Comparison of ENCODE assay signal across 1 cellular context in the genomic region with DNA sequence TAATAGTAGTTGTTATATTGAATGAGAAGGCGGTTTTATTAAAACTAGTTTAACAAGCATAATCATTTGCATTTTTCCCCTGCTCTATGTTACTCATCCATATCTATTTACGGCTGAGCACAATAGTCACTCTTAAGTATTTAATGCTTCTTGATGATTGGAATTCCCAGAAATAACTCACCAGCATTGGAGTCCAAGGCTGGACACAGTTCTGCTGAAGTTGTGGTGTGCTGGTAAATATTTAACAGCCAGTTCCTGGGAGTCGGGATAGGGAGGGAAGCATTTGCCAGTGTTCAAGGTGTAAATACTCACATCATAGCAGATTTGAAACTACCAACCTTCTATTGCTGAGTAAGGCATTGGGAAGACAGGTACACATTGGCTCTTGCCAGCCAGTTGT.
TF ChIP-seq lines count a peak whose summit lies in the region.

No MANE protein-coding gene starts in this region.

TF ChIP-seq in HepG2, 621 proteins besides CTCF, POLR2A, EP300 and RAD21 (continued from another document):
- TF ChIP-seq NFAT5 (CRISPR knock-in tag; IDR thresholded peaks at IDR 0.05) (no peak), SIN3A (IDR thresholded peaks at IDR 0.05; ENCODE audit: borderline replicate concordance, low read depth, low read length) (no peak), ZBTB46 (CRISPR knock-in tag; IDR thresholded peaks at IDR 0.05; ENCODE audit: borderline replicate concordance) (no peak), ZNF20 (CRISPR knock-in tag; IDR thresholded peaks at IDR 0.05) (no peak), ZFP90 (CRISPR knock-in tag; IDR thresholded peaks at IDR 0.05; ENCODE audit: borderline replicate concordance) (no peak)
- TF ChIP-seq, protein P1, sequence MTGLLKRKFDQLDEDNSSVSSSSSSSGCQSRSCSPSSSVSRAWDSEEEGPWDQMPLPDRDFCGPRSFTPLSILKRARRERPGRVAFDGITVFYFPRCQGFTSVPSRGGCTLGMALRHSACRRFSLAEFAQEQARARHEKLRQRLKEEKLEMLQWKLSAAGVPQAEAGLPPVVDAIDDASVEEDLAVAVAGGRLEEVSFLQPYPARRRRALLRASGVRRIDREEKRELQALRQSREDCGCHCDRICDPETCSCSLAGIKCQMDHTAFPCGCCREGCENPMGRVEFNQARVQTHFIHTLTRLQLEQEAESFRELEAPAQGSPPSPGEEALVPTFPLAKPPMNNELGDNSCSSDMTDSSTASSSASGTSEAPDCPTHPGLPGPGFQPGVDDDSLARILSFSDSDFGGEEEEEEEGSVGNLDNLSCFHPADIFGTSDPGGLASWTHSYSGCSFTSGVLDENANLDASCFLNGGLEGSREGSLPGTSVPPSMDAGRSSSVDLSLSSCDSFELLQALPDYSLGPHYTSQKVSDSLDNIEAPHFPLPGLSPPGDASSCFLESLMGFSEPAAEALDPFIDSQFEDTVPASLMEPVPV (CRISPR knock-in tag; IDR thresholded peaks at IDR 0.05): no peak
- TF ChIP-seq, protein P2, sequence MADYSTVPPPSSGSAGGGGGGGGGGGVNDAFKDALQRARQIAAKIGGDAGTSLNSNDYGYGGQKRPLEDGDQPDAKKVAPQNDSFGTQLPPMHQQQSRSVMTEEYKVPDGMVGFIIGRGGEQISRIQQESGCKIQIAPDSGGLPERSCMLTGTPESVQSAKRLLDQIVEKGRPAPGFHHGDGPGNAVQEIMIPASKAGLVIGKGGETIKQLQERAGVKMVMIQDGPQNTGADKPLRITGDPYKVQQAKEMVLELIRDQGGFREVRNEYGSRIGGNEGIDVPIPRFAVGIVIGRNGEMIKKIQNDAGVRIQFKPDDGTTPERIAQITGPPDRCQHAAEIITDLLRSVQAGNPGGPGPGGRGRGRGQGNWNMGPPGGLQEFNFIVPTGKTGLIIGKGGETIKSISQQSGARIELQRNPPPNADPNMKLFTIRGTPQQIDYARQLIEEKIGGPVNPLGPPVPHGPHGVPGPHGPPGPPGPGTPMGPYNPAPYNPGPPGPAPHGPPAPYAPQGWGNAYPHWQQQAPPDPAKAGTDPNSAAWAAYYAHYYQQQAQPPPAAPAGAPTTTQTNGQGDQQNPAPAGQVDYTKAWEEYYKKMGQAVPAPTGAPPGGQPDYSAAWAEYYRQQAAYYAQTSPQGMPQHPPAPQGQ (CRISPR knock-in tag; IDR thresholded peaks at IDR 0.05; ENCODE audit: borderline replicate concordance): no peak
